Comparison of ENCODE assay signal across 23 cellular contexts in genomic region chr9:133497443-133497842, GRCh38. TPM values are rescaled to one million over a fixed set of nuclear protein-coding genes. Genes with fewer than 3 reads are reported as not detected.
DNase-seq lines count a peak whose midpoint lies in the region; ATAC-seq and TF ChIP-seq lines count a peak whose summit lies in the region.
"Had no signal": no experiment of that assay in that cellular context is flagged by ENCODE, and none has a peak within 500 bp of the region (broad histone marks: within the 10 kb centered on the region; RNA-seq: fewer than 3 reads in every experiment).

No MANE protein-coding gene starts in this region.

- no peak overlapping the region for H4K8ac ChIP-seq in neuronal stem cell (ENCODE audit: low read depth, low read length)

- intact Hi-C loops in Right ventricle myocardium superior (cut with DNase I) (no loop called here), left ventricle myocardium superior (cut with micrococcal nuclease) (no loop called here), Right ventricle myocardium inferior (cut with DNase I) (no loop called here)

- H3K27me3 ChIP-seq in right atrium auricular region (no peaks in the 10 kb centered on the region), neuronal stem cell (ENCODE audit: control insufficient read depth in 3 of 3, insufficient read depth in 3 of 3, low read depth in 1 of 3, low read length in 3 of 3) (peaks cover 0 to 38% (median 11%) of the 10 kb centered on the region in 3 experiments)
- H3K27me3 ChIP-seq: BE2C; BLaER1 treated with 17β-estradiol and CSF1 and Interleukin-3, amounts not matched to agents 10 nM and 100 nM had no signal

- H3K18ac ChIP-seq in neuronal stem cell (ENCODE audit: low read length) = peak overlapping the region; percentile 16

- no peak overlapping the region for H2BK12ac ChIP-seq in neuronal stem cell (ENCODE audit: low read length)

- H2AK5ac ChIP-seq in neuronal stem cell (ENCODE audit: low read depth, low read length) = peak overlapping the region; percentile 53

- no CpG with 5 or more reads among the region's 10 CpGs for WGBS in neuronal stem cell (ENCODE audit: extremely low coverage in 2 of 2, insufficient read length in 2 of 2, insufficient replicate concordance in 1 of 2), 2 donors

- no peak overlapping the region for H4K91ac ChIP-seq in neuronal stem cell (ENCODE audit: low read depth, low read length, poor library complexity)

- H3K79me1 ChIP-seq in neuronal stem cell (ENCODE audit: low read depth, low read length) = no peaks in the 10 kb centered on the region

- peak overlapping the region; percentile 25 for H2AFZ ChIP-seq in neuronal stem cell (ENCODE audit: low read length)
- H2AFZ ChIP-seq: GM23338 had no signal

- no peak overlapping the region for H3K4ac ChIP-seq in neuronal stem cell (ENCODE audit: low read length)

- no peak for TF ChIP-seq CTCF in right atrium auricular region (IDR thresholded peaks at IDR 0.05)

- peaks cover 0 to 25% of the 10 kb centered on the region in 2 donors for H3K4me1 ChIP-seq in right atrium auricular region
- H3K4me1 ChIP-seq in neuronal stem cell (ENCODE audit: control insufficient read depth in 2 of 2, insufficient read depth in 1 of 2, low read depth in 1 of 2, low read length in 2 of 2) = peaks cover 14 to 18% of the 10 kb centered on the region in 2 donors
- H3K4me1 ChIP-seq: HAP-1 had no signal

- H3K27ac ChIP-seq in right atrium auricular region (no peak overlapping the region), neuronal stem cell (replicated peaks; ENCODE audit: low read length) (no peak overlapping the region)
- H3K27ac ChIP-seq: 22Rv1; BLaER1 treated with 17β-estradiol and CSF1 and Interleukin-3, amounts not matched to agents 10 nM and 100 nM had no signal

- no peak overlapping the region for H3K23ac ChIP-seq in neuronal stem cell (ENCODE audit: low read depth, low read length, poor library complexity)

- H3K9ac ChIP-seq in neuronal stem cell (ENCODE audit: low read depth, low read length, poor library complexity) = no peak overlapping the region
- H3K9ac ChIP-seq: BLaER1 treated with 17β-estradiol and CSF1 and Interleukin-3, amounts not matched to agents 10 nM and 100 nM had no signal

- no peak overlapping the region for H2BK120ac ChIP-seq in neuronal stem cell (ENCODE audit: low read depth, low read length)

- peaks cover 0 to 15% of the 10 kb centered on the region in 2 donors for H3K9me3 ChIP-seq in right atrium auricular region
- peaks cover 3 to 12% of the 10 kb centered on the region in 2 donors for H3K9me3 ChIP-seq in neuronal stem cell (replicated peaks in 1 of 2; ENCODE audit: control insufficient read depth in 2 of 2, insufficient read depth in 1 of 2, low read depth in 1 of 2, low read length in 2 of 2)

- H3K36me3 ChIP-seq in right atrium auricular region (no peaks in the 10 kb centered on the region), neuronal stem cell (replicated peaks in 1 of 2; ENCODE audit: control insufficient read depth in 2 of 2, insufficient read depth in 2 of 2, low read length in 2 of 2) (peaks cover 0 to 8% of the 10 kb centered on the region in 2 donors)
- H3K36me3 ChIP-seq: BE2C; BLaER1 treated with 17β-estradiol and CSF1 and Interleukin-3, amounts not matched to agents 10 nM and 100 nM; HAP-1 had no signal

- H2BK15ac ChIP-seq in neuronal stem cell (ENCODE audit: low read length) = no peak overlapping the region

- H2BK5ac ChIP-seq in neuronal stem cell (ENCODE audit: low read length) = no peak overlapping the region

- peak; percentile 16 for DNase-seq in Right ventricle myocardium superior
- DNase-seq in right atrium auricular region (ENCODE audit: low spot score) = no peak
- DNase-seq in left ventricle myocardium superior = peak; percentile 16
- no peak for DNase-seq in Right ventricle myocardium inferior (ENCODE audit: missing footprints)
- no peak for DNase-seq in neuronal stem cell (ENCODE audit: low spot score)
- DNase-seq in NCI-H345 treated with DMSO at 0.1 percent for 48 hours (lab: John Stamatoyannopoulos, UW; ENCODE audit: unreplicated experiment) = no peak
- no peak for DNase-seq in DMS153 (lab: John Stamatoyannopoulos, UW)
- DNase-seq: BE2C; CD4-positive, alpha-beta T cell; CD8-positive, alpha-beta memory T cell; DMS 273 treated with DMSO at 0.1 percent for 48 hours; DMS53; DMS79 treated with DMSO at 0.1 percent for 48 hours; GF-D8; HFFc6 had no signal

- ATAC-seq in Right ventricle myocardium superior (ENCODE audit: poor library complexity) (no peak), left ventricle myocardium superior (no peak), Right ventricle myocardium inferior (no peak)
- ATAC-seq: GM23338 had no signal

- no peak overlapping the region for H3K4me2 ChIP-seq in neuronal stem cell (ENCODE audit: insufficient read depth, low read length, poor library complexity, severe bottlenecking)
- H3K4me2 ChIP-seq: GM23338 had no signal

- no peak overlapping the region for H3K4me3 ChIP-seq in right atrium auricular region
- no peak overlapping the region for H3K4me3 ChIP-seq in neuronal stem cell (ENCODE audit: low read length in 2 of 2)
- H3K4me3 ChIP-seq: BLaER1 treated with 17β-estradiol and CSF1 and Interleukin-3, amounts not matched to agents 10 nM and 100 nM; GM23338; HAP-1 had no signal

- peak overlapping the region; percentile 84 for H3K14ac ChIP-seq in neuronal stem cell (ENCODE audit: low read length)

RNA-seq across cellular contexts. Expression of gene SLC2A6, which starts 18.5 kb away (rescaled TPM):
- total RNA-seq in Right ventricle myocardium superior (2.9 TPM), right atrium auricular region (1 to 10 TPM; 4.3 to 5.2 TPM), left ventricle myocardium superior (2.4 TPM), Right ventricle myocardium inferior (2.7 TPM)
- polyA plus RNA-seq in neuronal stem cell (2013, experiment 1 of 2) = 3.7 TPM
- polyA plus RNA-seq in neuronal stem cell (2013, experiment 2 of 2) = 3.8 TPM

RNA-seq across cellular contexts. Expression of gene MYMK, which starts 27.3 kb away (rescaled TPM):
- total RNA-seq in Right ventricle myocardium superior (not detected), right atrium auricular region (not detected), left ventricle myocardium superior (not detected), Right ventricle myocardium inferior (not detected)
- polyA plus RNA-seq in neuronal stem cell (2013, experiment 1 of 2) = not detected
- not detected for polyA plus RNA-seq in neuronal stem cell (2013, experiment 2 of 2)
- total RNA-seq: CD4-positive, alpha-beta T cell; CD8-positive, alpha-beta memory T cell; Daoy; GM23338; HFFc6 had no signal
- polyA plus RNA-seq: AG04450; CD14-positive monocyte; CD8-positive, alpha-beta memory T cell; GM23338 had no signal

RNA-seq across cellular contexts. Expression of gene ADAMTSL2, which starts 37.1 kb away (rescaled TPM):
- total RNA-seq in Right ventricle myocardium superior (8.1 TPM), right atrium auricular region (10 to 100 TPM in 1 of 2 donors, 1 to 10 TPM in 1; 4.9 to 27.7 TPM), left ventricle myocardium superior (5.1 TPM), Right ventricle myocardium inferior (9.5 TPM)
- 0.17 TPM for polyA plus RNA-seq in neuronal stem cell (2013, experiment 1 of 2)
- polyA plus RNA-seq in neuronal stem cell (2013, experiment 2 of 2) = 0.15 TPM
- total RNA-seq: CD8-positive, alpha-beta memory T cell; Daoy; G401 had no signal
- polyA plus RNA-seq: AG04450; CD14-positive monocyte; CD8-positive, alpha-beta memory T cell had no signal

RNA-seq across cellular contexts. Expression of gene CACFD1, which starts 37.7 kb away (rescaled TPM):
- total RNA-seq in Right ventricle myocardium superior = 12.9 TPM
- 10 to 100 TPM; 11.9 to 12.4 TPM for total RNA-seq in right atrium auricular region
- total RNA-seq in left ventricle myocardium superior = 11.8 TPM
- 13.9 TPM for total RNA-seq in Right ventricle myocardium inferior
- polyA plus RNA-seq in neuronal stem cell (2013, experiment 1 of 2) = 18.8 TPM
- polyA plus RNA-seq in neuronal stem cell (2013, experiment 2 of 2) = 19.4 TPM

Comparison
In these comparisons a context has a peak if more than half of its experiments do, and no peak if none do; other contexts are left out.
1. DNase-seq: peak in Right ventricle myocardium superior (single experiment) and left ventricle myocardium superior (single experiment); none in right atrium auricular region (single experiment), Right ventricle myocardium inferior (single experiment), neuronal stem cell (single experiment), NCI-H345 treated with DMSO at 0.1 percent for 48 hours (single experiment) and DMS153 (single experiment).